Comparison of ENCODE assay signal across 32 cellular contexts in the genomic region with DNA sequence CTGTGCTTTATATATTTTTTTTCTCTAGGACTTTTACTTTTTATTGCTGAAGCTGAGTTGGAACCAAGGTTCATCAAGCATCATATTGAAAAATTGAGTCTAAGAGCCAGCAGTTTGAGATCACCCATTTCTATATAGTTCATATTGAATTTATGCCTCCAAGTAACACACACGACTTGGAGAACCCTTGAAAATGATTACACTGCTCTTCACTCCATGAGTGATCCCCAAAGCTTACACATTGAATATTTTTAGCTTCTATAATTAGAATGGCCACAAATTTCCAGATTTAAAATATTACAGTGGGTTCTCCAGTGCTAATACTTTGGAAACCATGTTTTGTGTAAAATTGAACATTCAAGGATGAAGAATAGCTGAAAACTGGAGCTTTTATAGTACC.
"Had no signal": no experiment of that assay in that cellular context is flagged by ENCODE, and none has a peak within 500 bp of the region (broad histone marks: within the 10 kb centered on the region; RNA-seq: fewer than 3 reads in every experiment).

No MANE protein-coding gene starts in this region.

- H3K4me1 ChIP-seq: adrenal gland, esophagus muscularis mucosa, foreskin keratinocyte, gastrocnemius medialis had no signal

- H3K4me3 ChIP-seq: adrenal gland, body of pancreas, esophagus muscularis mucosa, gastrocnemius medialis had no signal

- H3K36me3 ChIP-seq: adrenal gland, esophagus muscularis mucosa, gastrocnemius medialis, WERI-Rb-1 had no signal

- H3K4me3 Mint-ChIP-seq: activated B cell treated with CpG ODN at 0.5 μM for 24 hours; activated CD8-positive, alpha-beta T cell treated with anti-CD3 and anti-CD28 coated beads for 36 hours; activated naive CD4-positive, alpha-beta T cell treated with anti-CD3 and anti-CD28 coated beads for 36 hours; activated naive CD4-positive, alpha-beta T cell treated with anti-CD3 and anti-CD28 coated beads, Interleukin-2, amount 50 U/mL, for 24 hours; activated naive CD8-positive, alpha-beta T cell treated with anti-CD3 and anti-CD28 coated beads for 36 hours; activated naive CD8-positive, alpha-beta T cell treated with anti-CD3 and anti-CD28 coated beads, Interleukin-2, amount 50 U/mL, for 24 hours; activated T-cell treated with anti-CD3 and anti-CD28 coated beads, Interleukin-2, amount 50 U/mL, for 4 hours; activated T-helper 17 cell treated with anti-CD3 and anti-CD28 coated beads, Interleukin-2, amount 50 U/mL, for 72 hours; effector memory CD8-positive, alpha-beta T cell; T-helper 17 cell; T-helper 2 cell treated with Interferon-gamma antibody and Interleukin-4, amounts not matched to agents 5 μg/mL and 100 μg/mL, for 36 hours had no signal

- H3K27ac Mint-ChIP-seq: activated B cell treated with CpG ODN at 0.5 μM for 24 hours; activated CD8-positive, alpha-beta T cell treated with anti-CD3 and anti-CD28 coated beads for 36 hours; activated naive CD4-positive, alpha-beta T cell treated with anti-CD3 and anti-CD28 coated beads for 36 hours; activated naive CD4-positive, alpha-beta T cell treated with anti-CD3 and anti-CD28 coated beads, Interleukin-2, amount 50 U/mL, for 24 hours; activated naive CD8-positive, alpha-beta T cell treated with anti-CD3 and anti-CD28 coated beads for 36 hours; activated naive CD8-positive, alpha-beta T cell treated with anti-CD3 and anti-CD28 coated beads, Interleukin-2, amount 50 U/mL, for 24 hours; activated T-helper 17 cell treated with anti-CD3 and anti-CD28 coated beads, Interleukin-2, amount 50 U/mL, for 72 hours; effector memory CD8-positive, alpha-beta T cell; T-helper 17 cell; T-helper 2 cell treated with Interferon-gamma antibody and Interleukin-4, amounts not matched to agents 5 μg/mL and 100 μg/mL, for 36 hours had no signal

- H3K9me3 ChIP-seq: adrenal gland, body of pancreas, esophagus muscularis mucosa, gastrocnemius medialis had no signal

- H3K36me3 Mint-ChIP-seq: activated naive CD4-positive, alpha-beta T cell treated with anti-CD3 and anti-CD28 coated beads, Interleukin-2, amount 50 U/mL, for 24 hours; activated naive CD8-positive, alpha-beta T cell treated with anti-CD3 and anti-CD28 coated beads for 36 hours had no signal

- H3K4me1 Mint-ChIP-seq: activated T-helper 17 cell treated with anti-CD3 and anti-CD28 coated beads, Interleukin-2, amount 50 U/mL, for 72 hours had no signal

- H3K27me3 Mint-ChIP-seq: effector memory CD8-positive, alpha-beta T cell had no signal

- H3K9me3 Mint-ChIP-seq: activated B cell treated with CpG ODN at 0.5 μM for 24 hours; activated CD8-positive, alpha-beta T cell treated with anti-CD3 and anti-CD28 coated beads for 36 hours; activated naive CD4-positive, alpha-beta T cell treated with anti-CD3 and anti-CD28 coated beads for 36 hours; activated naive CD4-positive, alpha-beta T cell treated with anti-CD3 and anti-CD28 coated beads, Interleukin-2, amount 50 U/mL, for 24 hours; activated naive CD8-positive, alpha-beta T cell treated with anti-CD3 and anti-CD28 coated beads for 36 hours; activated naive CD8-positive, alpha-beta T cell treated with anti-CD3 and anti-CD28 coated beads, Interleukin-2, amount 50 U/mL, for 24 hours; activated T-cell treated with anti-CD3 and anti-CD28 coated beads, Interleukin-2, amount 50 U/mL, for 4 hours; activated T-helper 17 cell treated with anti-CD3 and anti-CD28 coated beads, Interleukin-2, amount 50 U/mL, for 72 hours; effector memory CD8-positive, alpha-beta T cell; T-helper 2 cell treated with Interferon-gamma antibody and Interleukin-4, amounts not matched to agents 5 μg/mL and 100 μg/mL, for 36 hours had no signal

- DNase-seq: activated B cell treated with CpG ODN at 0.5 μM for 24 hours; activated CD4-positive, alpha-beta T cell treated with anti-CD3 and anti-CD28 coated beads for 48 hours; activated CD4-positive, alpha-beta T cell treated with anti-CD3 and anti-CD28 coated beads, Interleukin-2, amount 50 U/mL, for 1 hour; activated CD4-positive, alpha-beta T cell treated with anti-CD3 and anti-CD28 coated beads, Interleukin-2, amount 50 U/mL, for 48 hours; activated CD8-positive, alpha-beta memory T cell treated with anti-CD3 and anti-CD28 coated beads for 24 hours; activated CD8-positive, alpha-beta T cell treated with anti-CD3 and anti-CD28 coated beads for 36 hours; activated effector memory CD4-positive, alpha-beta T cell treated with Interleukin-2 at 50 U/mL for 16 hours; activated naive CD4-positive, alpha-beta T cell treated with anti-CD3 and anti-CD28 coated beads for 36 hours; activated naive CD8-positive, alpha-beta T cell treated with anti-CD3 and anti-CD28 coated beads for 36 hours; activated naive CD8-positive, alpha-beta T cell treated with anti-CD3 and anti-CD28 coated beads, Interleukin-2, amount 50 U/mL, for 24 hours; activated T-cell treated with anti-CD3 and anti-CD28 coated beads, Interleukin-2, amount 50 U/mL, for 4 hours; adrenal gland; amygdala; aorta; body of pancreas; caudate nucleus; cortex of kidney; dermis blood vessel endothelial cell; effector CD4-positive, alpha-beta T cell; effector memory CD8-positive, alpha-beta T cell; erythroblast; foreskin keratinocyte; gastrocnemius medialis; glutamatergic neuron; T-helper 1 cell; T-helper 17 cell; T1000; WERI-Rb-1 had no signal

- H3K27ac ChIP-seq: adrenal gland, esophagus muscularis mucosa, foreskin keratinocyte, gastrocnemius medialis, WERI-Rb-1 had no signal

- H3K27me3 ChIP-seq: adrenal gland, body of pancreas, esophagus muscularis mucosa, gastrocnemius medialis had no signal
